1 cellular context compared by ENCODE assay signal in the genomic region with DNA sequence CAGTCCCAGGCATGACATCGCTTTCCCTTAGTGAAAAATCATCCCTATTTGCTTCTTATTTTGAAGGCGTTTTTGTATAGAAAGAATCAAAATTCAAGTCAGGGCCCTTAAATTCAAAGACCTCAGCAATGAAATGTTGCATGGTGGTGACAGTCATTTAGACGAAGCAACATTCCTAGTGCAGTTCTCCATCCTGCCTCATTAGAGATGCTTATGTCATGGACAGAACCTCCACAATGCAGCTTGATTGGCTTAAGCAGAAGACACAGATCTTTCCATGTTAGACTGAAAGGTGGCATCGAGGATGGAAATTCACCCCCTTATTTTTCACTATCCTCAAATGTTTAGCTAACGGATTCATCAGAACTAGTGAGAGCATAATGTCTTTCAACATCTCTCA.
TF ChIP-seq lines count a peak whose summit lies in the region.

No MANE protein-coding gene starts in this region.

TF ChIP-seq in GM23338, 12 proteins besides CTCF, POLR2A, EP300 and RAD21 (continued from another document):
- TF ChIP-seq, protein P1, sequence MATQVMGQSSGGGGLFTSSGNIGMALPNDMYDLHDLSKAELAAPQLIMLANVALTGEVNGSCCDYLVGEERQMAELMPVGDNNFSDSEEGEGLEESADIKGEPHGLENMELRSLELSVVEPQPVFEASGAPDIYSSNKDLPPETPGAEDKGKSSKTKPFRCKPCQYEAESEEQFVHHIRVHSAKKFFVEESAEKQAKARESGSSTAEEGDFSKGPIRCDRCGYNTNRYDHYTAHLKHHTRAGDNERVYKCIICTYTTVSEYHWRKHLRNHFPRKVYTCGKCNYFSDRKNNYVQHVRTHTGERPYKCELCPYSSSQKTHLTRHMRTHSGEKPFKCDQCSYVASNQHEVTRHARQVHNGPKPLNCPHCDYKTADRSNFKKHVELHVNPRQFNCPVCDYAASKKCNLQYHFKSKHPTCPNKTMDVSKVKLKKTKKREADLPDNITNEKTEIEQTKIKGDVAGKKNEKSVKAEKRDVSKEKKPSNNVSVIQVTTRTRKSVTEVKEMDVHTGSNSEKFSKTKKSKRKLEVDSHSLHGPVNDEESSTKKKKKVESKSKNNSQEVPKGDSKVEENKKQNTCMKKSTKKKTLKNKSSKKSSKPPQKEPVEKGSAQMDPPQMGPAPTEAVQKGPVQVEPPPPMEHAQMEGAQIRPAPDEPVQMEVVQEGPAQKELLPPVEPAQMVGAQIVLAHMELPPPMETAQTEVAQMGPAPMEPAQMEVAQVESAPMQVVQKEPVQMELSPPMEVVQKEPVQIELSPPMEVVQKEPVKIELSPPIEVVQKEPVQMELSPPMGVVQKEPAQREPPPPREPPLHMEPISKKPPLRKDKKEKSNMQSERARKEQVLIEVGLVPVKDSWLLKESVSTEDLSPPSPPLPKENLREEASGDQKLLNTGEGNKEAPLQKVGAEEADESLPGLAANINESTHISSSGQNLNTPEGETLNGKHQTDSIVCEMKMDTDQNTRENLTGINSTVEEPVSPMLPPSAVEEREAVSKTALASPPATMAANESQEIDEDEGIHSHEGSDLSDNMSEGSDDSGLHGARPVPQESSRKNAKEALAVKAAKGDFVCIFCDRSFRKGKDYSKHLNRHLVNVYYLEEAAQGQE (IDR thresholded peaks at IDR 0.05; ENCODE audit: unreplicated experiment): no peak
- TF ChIP-seq NANOG (IDR thresholded peaks at IDR 0.05; ENCODE audit: borderline replicate concordance) (no peak), STAT1 (IDR thresholded peaks at IDR 0.05; ENCODE audit: unreplicated experiment) (no peak), ZNF331 (CRISPR knock-in tag; IDR thresholded peaks at IDR 0.05; ENCODE audit: low read depth) (no peak), JUNB (IDR thresholded peaks at IDR 0.05; ENCODE audit: unreplicated experiment) (no peak)
- TF ChIP-seq, protein P2, sequence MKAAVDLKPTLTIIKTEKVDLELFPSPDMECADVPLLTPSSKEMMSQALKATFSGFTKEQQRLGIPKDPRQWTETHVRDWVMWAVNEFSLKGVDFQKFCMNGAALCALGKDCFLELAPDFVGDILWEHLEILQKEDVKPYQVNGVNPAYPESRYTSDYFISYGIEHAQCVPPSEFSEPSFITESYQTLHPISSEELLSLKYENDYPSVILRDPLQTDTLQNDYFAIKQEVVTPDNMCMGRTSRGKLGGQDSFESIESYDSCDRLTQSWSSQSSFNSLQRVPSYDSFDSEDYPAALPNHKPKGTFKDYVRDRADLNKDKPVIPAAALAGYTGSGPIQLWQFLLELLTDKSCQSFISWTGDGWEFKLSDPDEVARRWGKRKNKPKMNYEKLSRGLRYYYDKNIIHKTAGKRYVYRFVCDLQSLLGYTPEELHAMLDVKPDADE (IDR thresholded peaks at IDR 0.05): no peak
- TF ChIP-seq, protein P3, sequence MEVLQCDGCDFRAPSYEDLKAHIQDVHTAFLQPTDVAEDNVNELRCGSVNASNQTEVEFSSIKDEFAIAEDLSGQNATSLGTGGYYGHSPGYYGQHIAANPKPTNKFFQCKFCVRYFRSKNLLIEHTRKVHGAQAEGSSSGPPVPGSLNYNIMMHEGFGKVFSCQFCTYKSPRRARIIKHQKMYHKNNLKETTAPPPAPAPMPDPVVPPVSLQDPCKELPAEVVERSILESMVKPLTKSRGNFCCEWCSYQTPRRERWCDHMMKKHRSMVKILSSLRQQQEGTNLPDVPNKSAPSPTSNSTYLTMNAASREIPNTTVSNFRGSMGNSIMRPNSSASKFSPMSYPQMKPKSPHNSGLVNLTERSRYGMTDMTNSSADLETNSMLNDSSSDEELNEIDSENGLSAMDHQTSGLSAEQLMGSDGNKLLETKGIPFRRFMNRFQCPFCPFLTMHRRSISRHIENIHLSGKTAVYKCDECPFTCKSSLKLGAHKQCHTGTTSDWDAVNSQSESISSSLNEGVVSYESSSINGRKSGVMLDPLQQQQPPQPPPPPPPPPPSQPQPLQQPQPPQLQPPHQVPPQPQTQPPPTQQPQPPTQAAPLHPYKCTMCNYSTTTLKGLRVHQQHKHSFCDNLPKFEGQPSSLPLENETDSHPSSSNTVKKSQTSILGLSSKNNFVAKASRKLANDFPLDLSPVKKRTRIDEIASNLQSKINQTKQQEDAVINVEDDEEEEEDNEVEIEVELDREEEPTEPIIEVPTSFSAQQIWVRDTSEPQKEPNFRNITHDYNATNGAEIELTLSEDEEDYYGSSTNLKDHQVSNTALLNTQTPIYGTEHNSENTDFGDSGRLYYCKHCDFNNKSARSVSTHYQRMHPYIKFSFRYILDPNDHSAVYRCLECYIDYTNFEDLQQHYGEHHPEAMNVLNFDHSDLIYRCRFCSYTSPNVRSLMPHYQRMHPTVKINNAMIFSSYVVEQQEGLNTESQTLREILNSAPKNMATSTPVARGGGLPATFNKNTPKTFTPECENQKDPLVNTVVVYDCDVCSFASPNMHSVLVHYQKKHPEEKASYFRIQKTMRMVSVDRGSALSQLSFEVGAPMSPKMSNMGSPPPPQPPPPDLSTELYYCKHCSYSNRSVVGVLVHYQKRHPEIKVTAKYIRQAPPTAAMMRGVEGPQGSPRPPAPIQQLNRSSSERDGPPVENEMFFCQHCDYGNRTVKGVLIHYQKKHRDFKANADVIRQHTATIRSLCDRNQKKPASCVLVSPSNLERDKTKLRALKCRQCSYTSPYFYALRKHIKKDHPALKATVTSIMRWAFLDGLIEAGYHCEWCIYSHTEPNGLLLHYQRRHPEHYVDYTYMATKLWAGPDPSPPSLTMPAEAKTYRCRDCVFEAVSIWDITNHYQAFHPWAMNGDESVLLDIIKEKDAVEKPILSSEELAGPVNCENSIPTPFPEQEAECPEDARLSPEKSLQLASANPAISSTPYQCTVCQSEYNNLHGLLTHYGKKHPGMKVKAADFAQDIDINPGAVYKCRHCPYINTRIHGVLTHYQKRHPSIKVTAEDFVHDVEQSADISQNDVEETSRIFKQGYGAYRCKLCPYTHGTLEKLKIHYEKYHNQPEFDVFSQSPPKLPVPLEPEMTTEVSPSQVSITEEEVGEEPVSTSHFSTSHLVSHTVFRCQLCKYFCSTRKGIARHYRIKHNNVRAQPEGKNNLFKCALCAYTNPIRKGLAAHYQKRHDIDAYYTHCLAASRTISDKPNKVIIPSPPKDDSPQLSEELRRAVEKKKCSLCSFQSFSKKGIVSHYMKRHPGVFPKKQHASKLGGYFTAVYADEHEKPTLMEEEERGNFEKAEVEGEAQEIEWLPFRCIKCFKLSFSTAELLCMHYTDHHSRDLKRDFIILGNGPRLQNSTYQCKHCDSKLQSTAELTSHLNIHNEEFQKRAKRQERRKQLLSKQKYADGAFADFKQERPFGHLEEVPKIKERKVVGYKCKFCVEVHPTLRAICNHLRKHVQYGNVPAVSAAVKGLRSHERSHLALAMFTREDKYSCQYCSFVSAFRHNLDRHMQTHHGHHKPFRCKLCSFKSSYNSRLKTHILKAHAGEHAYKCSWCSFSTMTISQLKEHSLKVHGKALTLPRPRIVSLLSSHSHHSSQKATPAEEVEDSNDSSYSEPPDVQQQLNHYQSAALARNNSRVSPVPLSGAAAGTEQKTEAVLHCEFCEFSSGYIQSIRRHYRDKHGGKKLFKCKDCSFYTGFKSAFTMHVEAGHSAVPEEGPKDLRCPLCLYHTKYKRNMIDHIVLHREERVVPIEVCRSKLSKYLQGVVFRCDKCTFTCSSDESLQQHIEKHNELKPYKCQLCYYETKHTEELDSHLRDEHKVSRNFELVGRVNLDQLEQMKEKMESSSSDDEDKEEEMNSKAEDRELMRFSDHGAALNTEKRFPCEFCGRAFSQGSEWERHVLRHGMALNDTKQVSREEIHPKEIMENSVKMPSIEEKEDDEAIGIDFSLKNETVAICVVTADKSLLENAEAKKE (CRISPR knock-in tag; IDR thresholded peaks at IDR 0.05): no peak
